27 cellular contexts compared by ENCODE assay signal in genomic region chr2:185817991-185818390, GRCh38.
"Had no signal": no experiment of that assay in that cellular context is flagged by ENCODE, and none has a peak within 500 bp of the region (broad histone marks: within the 10 kb centered on the region; RNA-seq: fewer than 3 reads in every experiment).

No MANE protein-coding gene starts in this region.

- H3K36me3 ChIP-seq: stomach, suprapubic skin, thoracic aorta, thyroid gland, tibial artery, tibial nerve, transverse colon, upper lobe of left lung, upper lobe of right lung, uterus, vagina had no signal

- FAIRE-seq: urothelium cell line had no signal

- H3K27me3 ChIP-seq: stomach, suprapubic skin, testis, thyroid gland, tibial artery, tibial nerve, transverse colon, upper lobe of left lung, upper lobe of right lung, uterus, vagina had no signal

- H3K27ac ChIP-seq: stomach, suprapubic skin, testis, thoracic aorta, thyroid gland, tibial artery, tibial nerve, transverse colon, upper lobe of left lung, upper lobe of right lung, uterus, vagina had no signal

- DNase-seq: stimulated activated CD4-positive, alpha-beta T cell treated with anti-CD3 and anti-CD28 coated beads, Interleukin-2, amount 100 ng/mL, for 48 hours; stimulated activated CD4-positive, alpha-beta T cell treated with anti-CD3 and anti-CD28 coated beads, Interleukin-4, amount 100 ng/mL, for 1 hour; stimulated activated CD4-positive, alpha-beta T cell treated with anti-CD3 and anti-CD28 coated beads, Interleukin-4, amount 100 ng/mL, for 24 hours; stimulated activated CD4-positive, alpha-beta T cell treated with anti-CD3 and anti-CD28 coated beads, Interleukin-4, amount 100 ng/mL, for 4 hours; stimulated activated CD8-positive, alpha-beta memory T cell treated with anti-CD3 and anti-CD28 coated beads, Interleukin-4, amount 100 ng/mL, for 48 hours; stimulated activated naive B cell treated with anti-CD40 and anti-IgM and Interleukin-4, amounts not matched to agents 10 μg/mL and 1 μg/mL and 100 μg/mL, for 72 hours; stimulated activated naive CD4-positive, alpha-beta T cell; stimulated activated naive CD4-positive, alpha-beta T cell treated with Interleukin-2 at 50 U/mL for 16 hours; stimulated activated naive CD8-positive, alpha-beta T cell treated with anti-CD3 and anti-CD28 coated beads, Interleukin-15, amount 100 ng/mL, for 72 hours; stimulated activated naive CD8-positive, alpha-beta T cell treated with anti-CD3 and anti-CD28 coated beads, Interleukin-15, Interleukin-2, amounts not matched to agents 100 U/mL and 50 U/mL, for 24 hours; stomach; substantia nigra; testis; thyroid gland; tibial artery; transverse colon; trophoblast cell; upper lobe of left lung; upper lobe of right lung; uterus had no signal

- ATAC-seq: stimulated activated effector memory CD8-positive, alpha-beta T cell treated with anti-CD3 and anti-CD28 coated beads, Interleukin-12 subunit alpha, Interleukin-12 subunit beta, amount 100 ng/mL, for 72 hours; stimulated activated memory B cell treated with anti-CD40 and anti-IgM and Interleukin-4, amounts not matched to agents 10 μg/mL and 1 μg/mL and 100 μg/mL, for 72 hours; stimulated activated naive B cell treated with anti-CD40 and anti-IgM and Interleukin-4, amounts not matched to agents 10 μg/mL and 1 μg/mL and 100 μg/mL, for 72 hours; stimulated activated naive CD8-positive, alpha-beta T cell treated with anti-CD3 and anti-CD28 coated beads, Interleukin-15, amount 100 ng/mL, for 72 hours; stimulated activated naive CD8-positive, alpha-beta T cell treated with anti-CD3 and anti-CD28 coated beads, Interleukin-15, Interleukin-2, amounts not matched to agents 100 U/mL and 50 U/mL, for 24 hours; upper lobe of right lung had no signal

- H3K4me1 ChIP-seq: suprapubic skin, testis, thyroid gland, tibial artery, tibial nerve, transverse colon, upper lobe of left lung, upper lobe of right lung, uterus, vagina had no signal

- H3K4me3 ChIP-seq: stomach, suprapubic skin, testis, thoracic aorta, thyroid gland, tibial artery, tibial nerve, transverse colon, upper lobe of left lung, upper lobe of right lung, uterus, vagina had no signal

- H3K9me3 ChIP-seq: testis, thyroid gland, upper lobe of right lung, uterus had no signal
